ENCODE assay signal across 10 cellular contexts in genomic region chr11:117604349-117604995, GRCh38.
DNase-seq lines count a peak whose midpoint lies in the region; ATAC-seq and TF ChIP-seq lines count a peak whose summit lies in the region.
"Had no signal": no experiment of that assay in that cellular context is flagged by ENCODE, and none has a peak within 500 bp of the region (broad histone marks: within the 10 kb centered on the region; RNA-seq: fewer than 3 reads in every experiment).

No MANE protein-coding gene starts in this region.

- no peak overlapping the region for H3K27ac Mint-ChIP-seq in nephron progenitor cell
- H3K27ac Mint-ChIP-seq: CD4-positive, alpha-beta memory T cell had no signal

- ATAC-seq in aorta (ENCODE audit: low FRiP score), result no peak

- H3K4me3 Mint-ChIP-seq in nephron progenitor cell, result no peak overlapping the region
- H3K4me3 Mint-ChIP-seq: CD4-positive, alpha-beta memory T cell had no signal

- no peaks in the 10 kb centered on the region for H3K9me3 Mint-ChIP-seq in nephron progenitor cell
- H3K9me3 Mint-ChIP-seq: CD4-positive, alpha-beta memory T cell had no signal

- peak; percentile 11 for DNase-seq in DMS153 treated with DMSO at 0.1 percent for 48 hours (lab: John Stamatoyannopoulos, UW; ENCODE audit: unreplicated experiment)
- peak; percentile 66 for DNase-seq in NCI-H1105 (lab: John Stamatoyannopoulos, UW)
- peak; percentile 57 for DNase-seq in left kidney (ENCODE audit: low read depth, low spot score)
- no peak for DNase-seq in NCI-H82 treated with DMSO at 0.1 percent for 48 hours (lab: John Stamatoyannopoulos, UW; ENCODE audit: unreplicated experiment)
- no peak for DNase-seq in aorta
- no peak for DNase-seq in NCI-H2171 treated with DMSO at 0.1 percent for 48 hours (lab: John Stamatoyannopoulos, UW)
- no peak for DNase-seq in nephron progenitor cell
- DNase-seq: CD4-positive, alpha-beta memory T cell; stomach had no signal

- peaks cover 60% of the 10 kb centered on the region for H3K4me1 Mint-ChIP-seq in nephron progenitor cell

- no peaks in the 10 kb centered on the region for H3K36me3 ChIP-seq in aorta (ENCODE audit: control insufficient read depth in 1 of 2, insufficient read depth in 2 of 2, low read length in 1 of 2)
- H3K36me3 ChIP-seq: stomach had no signal

- H3K27me3 ChIP-seq in aorta (ENCODE audit: control insufficient read depth in 1 of 2, insufficient read depth in 2 of 2, low read length in 1 of 2), result no peaks in the 10 kb centered on the region

- no peak overlapping the region for H3K4me3 ChIP-seq in aorta (ENCODE audit: low read length in 2 of 2)
- H3K4me3 ChIP-seq: stomach had no signal

- 22 to 29% methylated on average over 14 of the region's 14 CpGs for WGBS in aorta, 2 donors

- no peaks in the 10 kb centered on the region for H3K9me3 ChIP-seq in aorta (ENCODE audit: control insufficient read depth, low read length)
- H3K9me3 ChIP-seq: stomach had no signal

- intact Hi-C loops in aorta (cut with DNase I), result no loop called here

- TF ChIP-seq CTCF in nephron progenitor cell (IDR thresholded peaks at IDR 0.05), result no peak

- H3K27me3 Mint-ChIP-seq in nephron progenitor cell (ENCODE audit: low read depth, poor library complexity), result peaks cover 27% of the 10 kb centered on the region

- H3K36me3 Mint-ChIP-seq in nephron progenitor cell (ENCODE audit: low read depth), result no peaks in the 10 kb centered on the region
- H3K36me3 Mint-ChIP-seq: CD4-positive, alpha-beta memory T cell had no signal

- H3K27ac ChIP-seq in angular gyrus (ENCODE audit: low read depth, low read length) (peak overlapping the region; percentile 90), aorta (ENCODE audit: low read depth in 1 of 2, low read length in 2 of 2) (no peak overlapping the region)
- H3K27ac ChIP-seq: stomach had no signal

- H3K4me1 ChIP-seq in aorta (ENCODE audit: control insufficient read depth in 1 of 2, insufficient read depth in 2 of 2, low read length in 2 of 2), result no peaks in the 10 kb centered on the region
- H3K4me1 ChIP-seq: stomach had no signal

Comparison
In these comparisons a context has a peak if more than half of its experiments do, and no peak if none do; other contexts are left out.
1. DNase-seq: peak in DMS153 treated with DMSO at 0.1 percent for 48 hours (single experiment), NCI-H1105 (single experiment) and left kidney (single experiment); none in NCI-H82 treated with DMSO at 0.1 percent for 48 hours (single experiment), aorta (0 of 2), NCI-H2171 treated with DMSO at 0.1 percent for 48 hours (single experiment) and nephron progenitor cell (single experiment).